16 cellular contexts compared by ENCODE assay signal in the genomic region with DNA sequence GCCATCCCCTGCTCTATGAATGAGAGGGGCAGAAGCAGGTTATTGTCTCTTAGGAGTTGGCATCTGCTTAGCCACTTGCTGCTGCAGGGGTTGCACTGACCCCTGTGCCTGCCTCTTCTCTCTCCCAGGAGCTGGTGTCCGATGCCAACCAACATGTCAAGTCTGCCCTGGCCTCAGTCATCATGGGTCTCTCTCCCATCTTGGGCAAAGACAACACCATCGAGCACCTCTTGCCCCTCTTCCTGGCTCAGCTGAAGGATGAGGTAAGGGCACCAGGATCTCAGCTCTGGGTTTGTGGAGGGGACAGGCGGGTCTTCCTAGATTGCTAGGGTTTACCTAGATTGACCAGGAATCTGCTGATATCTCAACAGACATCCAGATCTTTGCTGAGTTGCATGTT. TPM values are rescaled to one million over a fixed set of nuclear protein-coding genes. Genes with fewer than 3 reads are reported as not detected.
DNase-seq lines count a peak whose midpoint lies in the region; ATAC-seq and TF ChIP-seq lines count a peak whose summit lies in the region.
"Had no signal": no experiment of that assay in that cellular context is flagged by ENCODE, and none has a peak within 500 bp of the region (broad histone marks: within the 10 kb centered on the region; RNA-seq: fewer than 3 reads in every experiment).

No MANE protein-coding gene starts in this region.

- H3K36me3 Mint-ChIP-seq in glutamatergic neuron (ENCODE audit: unreplicated experiment) (peaks cover 22% of the 10 kb centered on the region), immature natural killer cell (peaks cover 26 to 69% (median 46%) of the 10 kb centered on the region in 3 donors)

- no peak overlapping the region for H3K4me2 ChIP-seq in trophoblast cell (ENCODE audit: low read length)

- H3K4me1 ChIP-seq in trophoblast cell (ENCODE audit: control insufficient read depth in 1 of 2, insufficient read depth in 2 of 2, low read length in 2 of 2), result peaks cover 2 to 3% of the 10 kb centered on the region in 2 experiments
- H3K4me1 ChIP-seq: HAP-1 had no signal

- no peaks in the 10 kb centered on the region for H3K79me1 ChIP-seq in trophoblast cell (ENCODE audit: low read length)

- peak; percentile 30 for DNase-seq in activated effector memory CD4-positive, alpha-beta T cell treated with anti-CD3 and anti-CD28 coated beads, Interleukin-2, amount 50 U/mL, for 16 hours
- no peak for DNase-seq in activated effector memory CD4-positive, alpha-beta T cell treated with Interleukin-2 at 50 U/mL for 16 hours
- DNase-seq in glutamatergic neuron (no peak), trophoblast cell (no peak), immature natural killer cell (no peak)
- DNase-seq: C1 segment of cervical spinal cord; Calu3; CD4-positive, alpha-beta memory T cell; COR-L47; DMS53; DMS79 treated with DMSO at 0.1 percent for 48 hours; GF-D8; GOT3; HFFc6 had no signal

- peaks cover 18% of the 10 kb centered on the region for H3K27me3 Mint-ChIP-seq in glutamatergic neuron (ENCODE audit: unreplicated experiment)
- H3K27me3 Mint-ChIP-seq in immature natural killer cell (ENCODE audit: low read depth in 3 of 3), result peaks cover 0 to 5% (median 2%) of the 10 kb centered on the region in 3 donors
- H3K27me3 Mint-ChIP-seq: CD4-positive, alpha-beta memory T cell had no signal

- H2AFZ ChIP-seq in trophoblast cell (ENCODE audit: insufficient read depth, low read length, poor library complexity), result no peak overlapping the region

- H3K27ac Mint-ChIP-seq in glutamatergic neuron (ENCODE audit: unreplicated experiment) (peak overlapping the region; percentile 52), immature natural killer cell (peak overlapping the region in 2 of 6 donors; percentile 31 to 64)
- H3K27ac Mint-ChIP-seq: HFFc6 had no signal

- peak overlapping the region; percentile 33 for H3K23ac ChIP-seq in trophoblast cell (ENCODE audit: low read length)

- H3K4me3 Mint-ChIP-seq in glutamatergic neuron (ENCODE audit: unreplicated experiment) (no peak overlapping the region), immature natural killer cell (no peak overlapping the region)
- H3K4me3 Mint-ChIP-seq: CD4-positive, alpha-beta memory T cell; HFFc6 had no signal

- H3K4me1 Mint-ChIP-seq in glutamatergic neuron (ENCODE audit: low read depth, unreplicated experiment), result peaks cover 23% of the 10 kb centered on the region
- H3K4me1 Mint-ChIP-seq in immature natural killer cell, result no peaks in the 10 kb centered on the region

- no peaks in the 10 kb centered on the region for H3K27me3 ChIP-seq in trophoblast cell (ENCODE audit: insufficient read depth, low read length)

- no peak overlapping the region for H2BK12ac ChIP-seq in trophoblast cell (ENCODE audit: low read length)

- no peak overlapping the region for H2BK120ac ChIP-seq in trophoblast cell (ENCODE audit: insufficient read depth, low read length, poor library complexity)

- H3K18ac ChIP-seq in trophoblast cell (ENCODE audit: low read length), result no peak overlapping the region

- H2BK5ac ChIP-seq in trophoblast cell (ENCODE audit: low read depth, low read length, poor library complexity), result no peak overlapping the region

- no peak for ATAC-seq in GM19035 (IDR thresholded peaks at IDR 0.05; ENCODE audit: unreplicated experiment)

- peaks cover 81 to 88% of the 10 kb centered on the region in 2 experiments for H3K36me3 ChIP-seq in trophoblast cell (ENCODE audit: control insufficient read depth in 1 of 2, insufficient read depth in 2 of 2, low read length in 2 of 2)

- no peak for TF ChIP-seq CTCF in glutamatergic neuron (IDR thresholded peaks at IDR 0.05; ENCODE audit: partially characterized antibody, unreplicated experiment)

- no peaks in the 10 kb centered on the region for H3K79me2 ChIP-seq in trophoblast cell (ENCODE audit: control insufficient read depth, insufficient read depth, low read length, poor library complexity)

- no CpG with 5 or more reads among the region's 3 CpGs for WGBS in trophoblast cell (ENCODE audit: extremely low coverage, insufficient coverage, insufficient read length)

- H3K14ac ChIP-seq in trophoblast cell (ENCODE audit: low read length), result no peak overlapping the region

- H4K12ac ChIP-seq in trophoblast cell (ENCODE audit: low read depth, low read length), result no peak overlapping the region

- H3K27ac ChIP-seq in trophoblast cell (ENCODE audit: low read depth, low read length), result no peak overlapping the region

- H4K8ac ChIP-seq in trophoblast cell (ENCODE audit: low read depth, low read length), result no peak overlapping the region

- no peaks in the 10 kb centered on the region for H3K9me3 ChIP-seq in trophoblast cell (ENCODE audit: insufficient read depth, low read depth, low read length)
- H3K9me3 ChIP-seq: HAP-1 had no signal

- H3K9ac ChIP-seq in trophoblast cell (ENCODE audit: low read length), result no peak overlapping the region

- no peak overlapping the region for H4K91ac ChIP-seq in trophoblast cell (ENCODE audit: low read depth, low read length)

- no peak overlapping the region for H2AK5ac ChIP-seq in trophoblast cell (ENCODE audit: low read length)

- H3K4ac ChIP-seq in trophoblast cell (ENCODE audit: low read depth, low read length), result no peak overlapping the region

- H3K4me3 ChIP-seq in trophoblast cell (ENCODE audit: low read depth, low read length), result no peak overlapping the region
- H3K4me3 ChIP-seq: HAP-1 had no signal

- H3K9me3 Mint-ChIP-seq in glutamatergic neuron (ENCODE audit: unreplicated experiment) (peaks cover 11% of the 10 kb centered on the region), immature natural killer cell (no peaks in the 10 kb centered on the region)

RNA-seq across cellular contexts. Expression of a gene that starts 26.5 kb away (rescaled TPM):
- total RNA-seq in glutamatergic neuron (ENCODE audit: unreplicated experiment), result 311 TPM
- 130 and 133 TPM in 2 replicates for polyA plus RNA-seq in trophoblast cell (2013)
- polyA plus RNA-seq in immature natural killer cell, result 100 to 1,000 TPM; 219 to 249 (median 243) TPM

RNA-seq across cellular contexts. Expression of a gene that starts 45.0 kb away (rescaled TPM):
- total RNA-seq in glutamatergic neuron (ENCODE audit: unreplicated experiment), result 29.7 TPM
- polyA plus RNA-seq in trophoblast cell (2013), result 50.0 and 50.5 TPM in 2 replicates
- polyA plus RNA-seq in immature natural killer cell, result 10 to 100 TPM in 1 of 3 donors, 1 to 10 TPM in 2; 7.2 to 15.9 (median 7.7) TPM

RNA-seq across cellular contexts. Expression of a gene that starts 53.0 kb away (rescaled TPM):
- 29.9 TPM for total RNA-seq in glutamatergic neuron (ENCODE audit: unreplicated experiment)
- polyA plus RNA-seq in trophoblast cell (2013), result 14.6 and 16.6 TPM in 2 replicates
- 10 to 100 TPM; 25.6 to 47.8 (median 32.4) TPM for polyA plus RNA-seq in immature natural killer cell
